9 cellular contexts compared by ENCODE assay signal in the genomic region with DNA sequence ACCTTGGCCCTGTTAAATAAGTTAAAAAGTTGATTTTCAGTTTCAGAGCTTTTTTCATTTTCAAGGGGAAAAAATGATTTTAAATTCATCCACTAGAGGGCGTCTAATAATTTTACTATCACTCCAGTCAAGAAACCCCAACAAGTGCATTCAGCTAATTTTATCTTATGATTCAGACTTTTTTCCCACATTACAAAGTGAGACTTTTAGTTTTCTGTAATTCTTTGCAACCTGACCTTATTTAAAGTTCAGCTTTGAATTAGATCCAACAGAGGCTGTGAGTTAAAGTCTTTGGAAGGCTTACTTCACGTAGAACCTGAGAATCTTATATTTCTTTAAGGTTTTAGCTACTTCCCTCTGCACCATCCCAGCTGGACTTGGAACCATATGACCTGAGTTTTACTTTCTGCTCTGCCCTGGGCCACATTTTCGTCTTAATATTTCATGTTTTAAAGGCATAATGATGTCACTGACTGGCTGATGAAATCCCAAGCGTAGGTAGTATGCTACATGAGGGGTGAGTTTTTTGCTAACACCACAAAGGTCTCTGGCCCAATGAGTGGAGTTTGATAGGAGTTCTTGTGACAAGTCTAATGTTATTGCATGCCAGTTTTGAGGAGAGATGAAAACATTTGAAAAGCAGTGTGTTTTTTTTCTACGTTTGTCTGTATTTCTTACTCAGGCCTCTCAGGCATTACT. TPM values are rescaled to one million over a fixed set of nuclear protein-coding genes. Genes with fewer than 3 reads are reported as not detected.
DNase-seq lines count a peak whose midpoint lies in the region; ATAC-seq and TF ChIP-seq lines count a peak whose summit lies in the region.
"Had no signal": no experiment of that assay in that cellular context is flagged by ENCODE, and none has a peak within 500 bp of the region (broad histone marks: within the 10 kb centered on the region; RNA-seq: fewer than 3 reads in every experiment).

No MANE protein-coding gene starts in this region.

- no peaks in the 10 kb centered on the region for H3K79me2 ChIP-seq in smooth muscle cell (ENCODE audit: low read depth)

- peaks cover 0 to 5% of the 10 kb centered on the region in 2 donors for H3K4me1 Mint-ChIP-seq in natural killer cell
- H3K4me1 Mint-ChIP-seq in natural killer cell treated with Interleukin-12 subunit alpha and Interleukin-12 subunit beta and Interleukin-15 and Interleukin-18, amount 100 ng/mL, for 72 hours (ENCODE audit: low read depth in 2 of 2), result peaks cover 0 to 3% of the 10 kb centered on the region in 2 donors

- peaks cover 6% of the 10 kb centered on the region for H3K4me1 ChIP-seq in smooth muscle cell (ENCODE audit: low read depth)

- no peaks in the 10 kb centered on the region for H3F3A ChIP-seq in smooth muscle cell (ENCODE audit: low read depth)

- no peaks in the 10 kb centered on the region for H3K27me3 Mint-ChIP-seq in natural killer cell (ENCODE audit: low read depth in 2 of 2)
- H3K27me3 Mint-ChIP-seq in natural killer cell treated with Interleukin-12 subunit alpha and Interleukin-12 subunit beta and Interleukin-15 and Interleukin-18, amount 100 ng/mL, for 72 hours, result no peaks in the 10 kb centered on the region

- no peaks in the 10 kb centered on the region for H3K9me3 Mint-ChIP-seq in natural killer cell
- H3K9me3 Mint-ChIP-seq in natural killer cell treated with Interleukin-12 subunit alpha and Interleukin-12 subunit beta and Interleukin-15 and Interleukin-18, amount 100 ng/mL, for 72 hours, result no peaks in the 10 kb centered on the region

- H3K4me3 ChIP-seq in foreskin fibroblast (ENCODE audit: low read depth in 1 of 2, low read length in 2 of 2), result no peak overlapping the region
- H3K4me3 ChIP-seq in smooth muscle cell, result no peak overlapping the region

- no peak overlapping the region for H3K27ac Mint-ChIP-seq in natural killer cell
- H3K27ac Mint-ChIP-seq in natural killer cell treated with Interleukin-12 subunit alpha and Interleukin-12 subunit beta and Interleukin-15 and Interleukin-18, amount 100 ng/mL, for 72 hours, result no peak overlapping the region

- H3K9me3 ChIP-seq in smooth muscle cell (replicated peaks; ENCODE audit: low read depth), result no peaks in the 10 kb centered on the region

- H3K4me3 Mint-ChIP-seq in natural killer cell, result no peak overlapping the region
- H3K4me3 Mint-ChIP-seq in natural killer cell treated with Interleukin-12 subunit alpha and Interleukin-12 subunit beta and Interleukin-15 and Interleukin-18, amount 100 ng/mL, for 72 hours, result no peak overlapping the region

- no peaks in the 10 kb centered on the region for H3K36me3 Mint-ChIP-seq in natural killer cell
- H3K36me3 Mint-ChIP-seq in natural killer cell treated with Interleukin-12 subunit alpha and Interleukin-12 subunit beta and Interleukin-15 and Interleukin-18, amount 100 ng/mL, for 72 hours, result no peaks in the 10 kb centered on the region

- no peaks in the 10 kb centered on the region for H3K27me3 ChIP-seq in smooth muscle cell (ENCODE audit: low read depth)

- no peaks in the 10 kb centered on the region for H3K36me3 ChIP-seq in smooth muscle cell (ENCODE audit: low read depth)

- no peaks in the 10 kb centered on the region for H4K20me1 ChIP-seq in smooth muscle cell (ENCODE audit: low read depth)

- ATAC-seq in natural killer cell (peak in 2 of 3 donors; percentile 39 to 47), HG03066 (IDR thresholded peaks at IDR 0.05; ENCODE audit: low read depth, unreplicated experiment) (peak; percentile 72), GM19023 (IDR thresholded peaks at IDR 0.05; ENCODE audit: unreplicated experiment) (no peak)
- no peak for ATAC-seq in natural killer cell treated with Interleukin-12 subunit alpha and Interleukin-12 subunit beta and Interleukin-15 and Interleukin-18, amount 100 ng/mL, for 72 hours

- intact Hi-C loops in natural killer cell (cut with micrococcal nuclease), result loop anchor here (1.0 kb wide), 1 partner anchor 163 kb away; no protein-coding TSS in a partner anchor

- 64% methylated on average over 5 of the region's 5 CpGs for WGBS in smooth muscle cell (ENCODE audit: low lambda C conversion rate)

- no peak overlapping the region for H3K27ac ChIP-seq in smooth muscle cell (ENCODE audit: low read depth)

- TF ChIP-seq CTCF in natural killer cell (IDR thresholded peaks at IDR 0.05), result peak; percentile 74
- peak; percentile 34 for TF ChIP-seq CTCF in foreskin fibroblast (IDR thresholded peaks at IDR 0.05; ENCODE audit: low read depth, low read length)
- TF ChIP-seq CTCF in smooth muscle cell (IDR thresholded peaks at IDR 0.05; ENCODE audit: borderline replicate concordance, insufficient read depth, poor library complexity, severe bottlenecking), result peak; percentile 70

- H3K4me2 ChIP-seq in smooth muscle cell, result no peak overlapping the region

- DNase-seq in natural killer cell (no peak), SHP77 treated with DMSO at 0.1 percent for 48 hours (lab: John Stamatoyannopoulos, UW) (peak; percentile 15), foreskin fibroblast (peak in 1 of 2 donors; percentile 45), smooth muscle cell (lab: John Stamatoyannopoulos, UW; ENCODE audit: unreplicated experiment) (no peak)
- no peak for DNase-seq in natural killer cell treated with Interleukin-12 subunit alpha and Interleukin-12 subunit beta and Interleukin-15 and Interleukin-18, amount 100 ng/mL, for 72 hours (ENCODE audit: low spot score)
- DNase-seq in activated CD8-positive, alpha-beta memory T cell treated with anti-CD3 and anti-CD28 coated beads, Interleukin-2, amount 50 U/mL, for 4 hours, result no peak

- H3K9ac ChIP-seq in smooth muscle cell (ENCODE audit: low read depth), result no peak overlapping the region

- H2AFZ ChIP-seq in smooth muscle cell (ENCODE audit: low read depth), result peak overlapping the region; percentile 18

RNA-seq across cellular contexts. Expression of a gene that starts 7.2 kb away (rescaled TPM):
- total RNA-seq in natural killer cell, result not detected
- not detected for total RNA-seq in natural killer cell treated with Interleukin-12 subunit alpha and Interleukin-12 subunit beta and Interleukin-15 and Interleukin-18, amount 100 ng/mL, for 72 hours
- 0.22 and 0.27 TPM in 2 replicates for total RNA-seq in smooth muscle cell
- not detected in 2 replicates for polyA plus RNA-seq in smooth muscle cell
- total RNA-seq: urinary bladder had no signal
- polyA plus RNA-seq: urinary bladder had no signal

RNA-seq across cellular contexts. Expression of a gene that starts 46.0 kb away (rescaled TPM):
- total RNA-seq in natural killer cell (10 to 100 TPM; 54.3 to 77.7 (median 55.3) TPM), smooth muscle cell (252 and 271 TPM in 2 replicates)
- 10 to 100 TPM; 77.8 to 90.9 TPM for total RNA-seq in natural killer cell treated with Interleukin-12 subunit alpha and Interleukin-12 subunit beta and Interleukin-15 and Interleukin-18, amount 100 ng/mL, for 72 hours
- polyA plus RNA-seq in smooth muscle cell, result 15.7 and 17.0 TPM in 2 replicates

Comparison
In these comparisons a context has a peak if more than half of its experiments do, and no peak if none do; other contexts are left out.
1. ATAC-seq: peak in natural killer cell (2 of 3) and HG03066 (single experiment); none in natural killer cell treated with Interleukin-12 subunit alpha and Interleukin-12 subunit beta and Interleukin-15 and Interleukin-18, amount 100 ng/mL, for 72 hours (0 of 2) and GM19023 (single experiment).
2. Peak in every context shown above with its lines, with median percentiles within 50 percentile points of each other: CTCF ChIP-seq.